ENCODE assay signal across 22 cellular contexts in the genomic region with DNA sequence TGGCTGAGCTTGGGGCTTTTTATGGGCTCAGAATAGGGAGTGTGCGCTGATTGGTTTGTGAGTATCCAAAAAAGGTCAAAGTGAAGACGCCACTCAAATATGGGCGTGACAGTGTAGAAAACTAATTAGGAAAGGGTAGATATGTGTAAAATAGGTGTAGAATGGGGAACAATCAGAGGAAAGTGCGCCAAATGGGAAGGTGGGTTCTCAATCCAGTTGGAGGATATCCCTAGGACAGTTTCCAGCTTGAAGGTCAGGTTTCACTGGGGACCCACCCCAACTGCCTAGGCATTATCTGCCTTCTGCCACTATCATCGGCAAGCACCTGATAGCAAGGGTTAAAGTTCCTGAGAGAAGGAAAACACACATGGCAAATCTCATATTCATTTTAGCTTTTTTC. TPM values are rescaled to one million over a fixed set of nuclear protein-coding genes. Genes with fewer than 3 reads are reported as not detected.
DNase-seq lines count a peak whose midpoint lies in the region; ATAC-seq, FAIRE-seq and TF ChIP-seq lines count a peak whose summit lies in the region.
"Had no signal": no experiment of that assay in that cellular context is flagged by ENCODE, and none has a peak within 500 bp of the region (broad histone marks: within the 10 kb centered on the region; RNA-seq: fewer than 3 reads in every experiment).

No MANE protein-coding gene starts in this region.

- H3K4me3 Mint-ChIP-seq in activated naive CD4-positive, alpha-beta T cell treated with anti-CD3 and anti-CD28 coated beads, Interleukin-2, amount 50 U/mL, for 24 hours = no peak overlapping the region
- no peak overlapping the region for H3K4me3 Mint-ChIP-seq in immature natural killer cell
- H3K4me3 Mint-ChIP-seq: B cell; CD4-positive, alpha-beta T cell; CD8-positive, alpha-beta T cell had no signal

- no peak for ATAC-seq in activated naive CD4-positive, alpha-beta T cell treated with anti-CD3 and anti-CD28 coated beads, Interleukin-2, amount 50 U/mL, for 72 hours
- ATAC-seq in K562 = peak; percentile 74
- ATAC-seq: A549; CD8-positive, alpha-beta T cell had no signal

- no peaks in the 10 kb centered on the region for H3K27me3 ChIP-seq in K562 (ENCODE audit: control insufficient read depth in 2 of 2, insufficient read depth in 2 of 2, low read length in 2 of 2)
- no peaks in the 10 kb centered on the region for H3K27me3 ChIP-seq in small intestine (ENCODE audit: control insufficient read depth in 2 of 2, insufficient read depth in 2 of 2, low read length in 2 of 2)
- H3K27me3 ChIP-seq: BLaER1 treated with 17β-estradiol and CSF1 and Interleukin-3, amounts not matched to agents 10 nM and 100 nM had no signal

- BruUV-seq in K562 (replicated peaks; lab: Mats Ljungman, UMichigan) = no TSS peak

- no peaks in the 10 kb centered on the region for H3K9me3 ChIP-seq in K562 (replicated peaks; ENCODE audit: control insufficient read depth, insufficient read depth, low read depth, low read length)
- H3K9me3 ChIP-seq in small intestine (ENCODE audit: control insufficient read depth, low read depth) = no peaks in the 10 kb centered on the region
- H3K9me3 ChIP-seq: A549; BLaER1 treated with 17β-estradiol and CSF1 and Interleukin-3, amounts not matched to agents 10 nM and 100 nM; Caco-2 had no signal

- H3K4me2 ChIP-seq in K562 (ENCODE audit: insufficient read depth, low read length) = peak overlapping the region; percentile 66
- H3K4me2 ChIP-seq: A549; BLaER1 treated with 17β-estradiol and CSF1 and Interleukin-3, amounts not matched to agents 10 nM and 100 nM had no signal

- intact Hi-C loops in K562 (cut with micrococcal nuclease) = no loop called here

- no peak for DNase-seq in activated naive CD4-positive, alpha-beta T cell treated with anti-CD3 and anti-CD28 coated beads, Interleukin-2, amount 50 U/mL, for 72 hours (ENCODE audit: low spot score in 2 of 2)
- DNase-seq in K562 (ENCODE audit: extremely low read depth in 1 of 4, low spot score in 3 of 4) (peak in 2 of 4 experiments; percentile 53 to 74), small intestine (peak; percentile 71), immature natural killer cell (no peak), H4 (ENCODE audit: low spot score) (no peak)
- DNase-seq: AML-193; Caco-2; Calu3; CD4-positive, alpha-beta T cell; CD8-positive, alpha-beta T cell; DMS79 treated with DMSO at 0.1 percent for 48 hours; GF-D8 had no signal

- peak overlapping the region; percentile 68 for H3K27ac ChIP-seq in K562 (ENCODE audit: extremely low read depth, low read depth, low read length)
- H3K27ac ChIP-seq in small intestine (ENCODE audit: low read depth in 1 of 2, low read length in 1 of 2) = no peak overlapping the region
- H3K27ac ChIP-seq: 22Rv1; A549; BLaER1 treated with 17β-estradiol and CSF1 and Interleukin-3, amounts not matched to agents 10 nM and 100 nM; C4-2B had no signal

- no peak for TF ChIP-seq RAD21 in K562 (CRISPR knock-in tag; conservative IDR thresholded peaks at IDR 0.05 in 1 of 2, IDR thresholded peaks at IDR 0.05 in 1 of 2)

- H3K4me1 Mint-ChIP-seq in activated naive CD4-positive, alpha-beta T cell treated with anti-CD3 and anti-CD28 coated beads, Interleukin-2, amount 50 U/mL, for 24 hours = no peaks in the 10 kb centered on the region
- no peaks in the 10 kb centered on the region for H3K4me1 Mint-ChIP-seq in immature natural killer cell
- H3K4me1 Mint-ChIP-seq: B cell had no signal

- peaks cover 16 to 25% of the 10 kb centered on the region in 2 experiments; a peak in 4 of 5 replicates for H3K4me1 ChIP-seq in K562 (replicated peaks in 1 of 2; ENCODE audit: control insufficient read depth in 2 of 2, insufficient read depth in 2 of 2, low read length in 2 of 2)
- peaks cover 0 to 3% of the 10 kb centered on the region in 2 donors for H3K4me1 ChIP-seq in small intestine (ENCODE audit: control insufficient read depth in 2 of 2, insufficient read depth in 1 of 2, low read depth in 1 of 2, low read length in 1 of 2)
- H3K4me1 ChIP-seq: A549; BLaER1 treated with 17β-estradiol and CSF1 and Interleukin-3, amounts not matched to agents 10 nM and 100 nM; Caco-2 had no signal

- no peaks in the 10 kb centered on the region for H3K36me3 ChIP-seq in K562 (ENCODE audit: control insufficient read depth, insufficient read depth, low read length)
- no peaks in the 10 kb centered on the region for H3K36me3 ChIP-seq in small intestine (ENCODE audit: control insufficient read depth in 2 of 2, insufficient read depth in 2 of 2, low read length in 2 of 2)
- H3K36me3 ChIP-seq: BLaER1 treated with 17β-estradiol and CSF1 and Interleukin-3, amounts not matched to agents 10 nM and 100 nM had no signal

- H3K27me3 Mint-ChIP-seq in activated naive CD4-positive, alpha-beta T cell treated with anti-CD3 and anti-CD28 coated beads, Interleukin-2, amount 50 U/mL, for 24 hours = no peaks in the 10 kb centered on the region
- peaks cover 0 to 8% (median 2%) of the 10 kb centered on the region in 3 donors for H3K27me3 Mint-ChIP-seq in immature natural killer cell (ENCODE audit: low read depth in 3 of 3)
- H3K27me3 Mint-ChIP-seq: B cell; CD4-positive, alpha-beta T cell had no signal

- H3K36me3 Mint-ChIP-seq in activated naive CD4-positive, alpha-beta T cell treated with anti-CD3 and anti-CD28 coated beads, Interleukin-2, amount 50 U/mL, for 24 hours = peaks cover 1% of the 10 kb centered on the region
- no peaks in the 10 kb centered on the region for H3K36me3 Mint-ChIP-seq in activated naive CD4-positive, alpha-beta T cell treated with anti-CD3 and anti-CD28 coated beads, Interleukin-2, amount 50 U/mL, for 72 hours
- H3K36me3 Mint-ChIP-seq in immature natural killer cell = peaks cover 0 to 3% (median 0%) of the 10 kb centered on the region in 3 donors
- H3K36me3 Mint-ChIP-seq: CD8-positive, alpha-beta T cell had no signal

- H3K27ac Mint-ChIP-seq in activated naive CD4-positive, alpha-beta T cell treated with anti-CD3 and anti-CD28 coated beads, Interleukin-2, amount 50 U/mL, for 24 hours = peak overlapping the region; percentile 8
- no peak overlapping the region for H3K27ac Mint-ChIP-seq in activated naive CD4-positive, alpha-beta T cell treated with anti-CD3 and anti-CD28 coated beads, Interleukin-2, amount 50 U/mL, for 72 hours
- H3K27ac Mint-ChIP-seq in immature natural killer cell = no peak overlapping the region
- H3K27ac Mint-ChIP-seq: B cell; CD4-positive, alpha-beta T cell; CD8-positive, alpha-beta T cell had no signal

- no peaks in the 10 kb centered on the region for H4K20me1 ChIP-seq in K562 (replicated peaks; ENCODE audit: control insufficient read depth, insufficient read depth, low read length)
- H4K20me1 ChIP-seq: BLaER1 treated with 17β-estradiol and CSF1 and Interleukin-3, amounts not matched to agents 10 nM and 100 nM had no signal

- H2AFZ ChIP-seq in K562 (ENCODE audit: low read depth, low read length) = peak overlapping the region; percentile 82

- peak; percentile 82 for FAIRE-seq in K562 (lab: Jason Lieb, UNC)
- no peak for FAIRE-seq in small intestine (lab: Jason Lieb, UNC)
- FAIRE-seq: A549, D721Med, G401.6, GM12891, GM19239 had no signal

- no peaks in the 10 kb centered on the region for H3K9me1 ChIP-seq in K562 (ENCODE audit: control insufficient read depth, insufficient read depth, low read length)

- TF ChIP-seq EP300 in K562 (IDR thresholded peaks at IDR 0.05; ENCODE audit: low read length) = peak; percentile 90

- 0% methylated on average over 5 of the region's 5 CpGs for WGBS in K562 (ENCODE audit: insufficient coverage, low coverage, missing lambda C conversion rate)
- WGBS in small intestine, 3 donors = 28 to 62% (median 43%) methylated on average over 5 of the region's 5 CpGs

- H3K9ac ChIP-seq in K562 (ENCODE audit: insufficient read depth in 1 of 2, low read depth in 2 of 2, low read length in 2 of 2) = peak overlapping the region in 1 of 2 experiments; percentile 21; a peak in 1 of 4 replicates
- H3K9ac ChIP-seq: BLaER1 treated with 17β-estradiol and CSF1 and Interleukin-3, amounts not matched to agents 10 nM and 100 nM had no signal

- no peak for TF ChIP-seq POLR2A in K562 (conservative IDR thresholded peaks at IDR 0.05)

- H3K4me3 ChIP-seq in K562 (no peak overlapping the region), small intestine (ENCODE audit: low read depth in 1 of 2, low read length in 2 of 2) (no peak overlapping the region)
- H3K4me3 ChIP-seq: A549; BLaER1 treated with 17β-estradiol and CSF1 and Interleukin-3, amounts not matched to agents 10 nM and 100 nM had no signal

- POLR2A ChIA-PET in K562 (lab: Yijun Ruan, JAX) = interaction anchor here (0.7 to 1.8 kb wide), 4 partner anchors 9 to 312 kb away, joined by 3 to 6 read pairs (median 4); a partner anchor contains a TSS

- in situ Hi-C loops in K562 (cut with MboI) = no loop called here

- H3K9me3 Mint-ChIP-seq in activated naive CD4-positive, alpha-beta T cell treated with anti-CD3 and anti-CD28 coated beads, Interleukin-2, amount 50 U/mL, for 24 hours = no peaks in the 10 kb centered on the region
- H3K9me3 Mint-ChIP-seq in activated naive CD4-positive, alpha-beta T cell treated with anti-CD3 and anti-CD28 coated beads, Interleukin-2, amount 50 U/mL, for 72 hours = no peaks in the 10 kb centered on the region
- H3K9me3 Mint-ChIP-seq in immature natural killer cell = no peaks in the 10 kb centered on the region
- H3K9me3 Mint-ChIP-seq: CD4-positive, alpha-beta T cell; CD8-positive, alpha-beta T cell had no signal

- TF ChIP-seq CTCF in K562 (IDR thresholded peaks at IDR 0.05 in 2 of 3, conservative IDR thresholded peaks at IDR 0.05 in 1 of 3; ENCODE audit: insufficient read depth in 2 of 3, low read depth in 1 of 3, low read length in 3 of 3) = no peak

- H3K79me2 ChIP-seq in K562 (ENCODE audit: control insufficient read depth, insufficient read depth, low read length) = no peaks in the 10 kb centered on the region

- CTCF ChIA-PET in K562 (lab: Yijun Ruan, JAX; ENCODE audit: low intra/inter-chr PET ratio) = no interaction called here

RNA-seq across cellular contexts. Expression of a gene that starts 9.3 kb away (rescaled TPM):
- 10 to 100 TPM; 18.7 to 29.2 TPM for total RNA-seq in activated naive CD4-positive, alpha-beta T cell treated with anti-CD3 and anti-CD28 coated beads, Interleukin-2, amount 50 U/mL, for 72 hours
- total RNA-seq in K562 (2011; cell fraction: chromatin; rRNA removed; ENCODE audit: low replicate concordance) = 5.1 and 18.0 TPM in 2 replicates
- total RNA-seq in K562 (2011; cell fraction: nucleolus; rRNA removed) = 3.4 and 4.5 TPM in 2 replicates
- total RNA-seq in K562 (2011; cell fraction: nucleoplasm; rRNA removed) = 11.1 and 18.9 TPM in 2 replicates
- total RNA-seq in K562 (2014; rRNA removed) (32.7 and 33.0 TPM in 2 replicates), K562 (2014; rRNA removed; fragmentation: Illumina TruSeq; extraction: Trizol) (51.8 and 57.5 TPM in 2 replicates), K562 (2015; rRNA removed; fragmentation: Illumina TruSeq; extraction: Trizol) (39.1 and 43.8 TPM in 2 replicates), K562 (2021) (34.0 and 36.9 TPM in 2 replicates)
- polyA plus RNA-seq in K562 (2011; rRNA removed) (41.1 and 48.4 TPM in 2 replicates), K562 (2014; fragmentation: Illumina TruSeq; extraction: Trizol) (48.3 and 63.2 TPM in 2 replicates), K562 (2014; fragmentation: Nextera tagmentation; extraction: Ambion mirVana) (10 to 100 TPM; 67.6 to 74.5 TPM), K562 (2014; rRNA removed) (42.6 and 43.5 TPM in 2 replicates), small intestine (100 to 1,000 TPM in 1 of 3 donors, 10 to 100 TPM in 2; 46.9 to 114 (median 84.8) TPM), immature natural killer cell (10 to 100 TPM; 33.3 to 59.9 (median 40.7) TPM)
- 8.9 and 17.6 TPM in 2 replicates for polyA plus RNA-seq in K562 (2011; cell fraction: cytosol; rRNA removed)
- polyA plus RNA-seq in K562 (2011; cell fraction: nucleus; rRNA removed) = 6.9 and 13.8 TPM in 2 replicates
- 29.9 and 41.6 TPM in 2 replicates for polyA plus RNA-seq in K562 (2012)
- polyA minus RNA-seq in K562 (2011; rRNA and poly(A)+ RNA removed) = 35.2 and 36.1 TPM in 2 replicates
- polyA minus RNA-seq in K562 (2011; cell fraction: cytosol; rRNA and poly(A)+ RNA removed) = 10.5 and 12.0 TPM in 2 replicates
- polyA minus RNA-seq in K562 (2011; cell fraction: nucleus; rRNA and poly(A)+ RNA removed) = 10.6 and 19.3 TPM in 2 replicates
- total RNA-seq in H4 (2014; rRNA removed; shearing (Covaris generic)) = 88.9 and 103 TPM in 2 replicates
